In the genomic region with DNA sequence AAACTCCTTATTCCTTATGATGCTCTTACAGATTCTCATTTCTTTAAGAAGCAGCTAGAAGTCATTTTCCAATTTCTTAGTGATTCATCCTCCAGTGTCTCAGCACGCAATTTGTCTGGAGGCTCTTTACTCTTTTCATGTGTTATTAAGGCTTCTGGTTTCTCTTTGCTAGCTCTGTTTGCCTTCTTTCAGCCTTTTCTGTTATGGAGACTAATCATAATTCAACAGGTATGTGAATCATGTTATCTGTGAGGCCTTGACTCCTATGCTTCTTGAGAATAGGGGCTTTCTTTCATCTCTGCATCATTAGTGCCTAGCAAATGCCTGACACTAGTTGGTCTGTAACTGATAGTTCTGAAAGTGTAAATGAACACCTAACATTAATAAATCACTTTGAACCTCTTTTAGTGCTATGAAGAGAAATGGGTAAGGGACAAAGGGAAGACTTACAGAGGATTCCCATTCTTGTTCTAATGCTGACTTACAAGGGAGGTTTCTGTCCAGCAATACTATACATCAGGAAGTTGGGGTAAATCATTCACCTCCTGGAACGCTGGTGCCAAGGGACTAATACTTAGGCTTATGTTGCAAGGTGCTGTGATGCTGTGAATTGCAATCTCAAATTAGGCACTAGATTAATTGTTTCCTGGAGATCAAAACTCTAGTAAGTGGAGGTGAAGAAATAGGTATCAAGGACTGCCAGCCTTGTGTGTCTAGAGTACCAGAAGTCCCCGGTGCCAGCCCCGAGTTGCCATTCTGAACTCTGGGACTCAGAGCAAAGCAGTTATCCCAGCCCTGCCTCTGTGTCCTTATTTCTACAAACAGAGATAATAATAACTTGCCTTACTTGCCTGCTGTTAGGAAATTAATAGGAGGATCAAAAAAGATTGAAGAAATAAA, we compare ENCODE assay signal across 18 cellular contexts.
A peak's percentile ranks its signal among the peaks of the same experiment; 100 is the strongest.
DNase-seq lines count a peak whose midpoint lies in the region; ATAC-seq and TF ChIP-seq lines count a peak whose summit lies in the region.
"Had no signal": no experiment of that assay in that cellular context is flagged by ENCODE, and none has a peak within 500 bp of the region (broad histone marks: within the 10 kb centered on the region; RNA-seq: fewer than 3 reads in every experiment).

No MANE protein-coding gene starts in this region.

- TF ChIP-seq CTCF in epithelial cell of esophagus (IDR thresholded peaks at IDR 0.05; ENCODE audit: insufficient read depth, low read depth, low read length, missing control alignments), result no peak

- intact Hi-C loops in Right ventricle myocardium superior (cut with DNase I), result no loop called here
- intact Hi-C loops in cardiac septum (cut with DNase I), result no loop called here

- DNase-seq in Right ventricle myocardium superior, result no peak
- no peak for DNase-seq in cardiac septum (ENCODE audit: low spot score)
- DNase-seq in epithelial cell of esophagus (ENCODE audit: low read depth), result peak; percentile 44
- DNase-seq in left kidney (ENCODE audit: low read depth, low spot score), result peak; percentile 81
- DNase-seq in NCI-H82 (lab: John Stamatoyannopoulos, UW), result no peak
- DNase-seq: 8988T; EL; KBM-7; NCI-H1092 treated with DMSO at 0.1 percent for 48 hours; NCI-H146; NCI-H2029; NCI-H2227 treated with DMSO at 0.1 percent for 48 hours; NCI-H510A; NK-92 treated with Interleukin-12 subunit alpha and Interleukin-12 subunit beta, amount 100 ng/mL, for 24 hours had no signal

- no peak overlapping the region for H3K4me3 ChIP-seq in epithelial cell of esophagus (ENCODE audit: low read length)

- peak; percentile 36 for ATAC-seq in Right ventricle myocardium superior (ENCODE audit: poor library complexity)
- no peak for ATAC-seq in HG02870 (IDR thresholded peaks at IDR 0.05; ENCODE audit: unreplicated experiment)
- ATAC-seq in HG02678 (IDR thresholded peaks at IDR 0.05; ENCODE audit: unreplicated experiment), result no peak
- ATAC-seq: HCT116, SK-N-SH treated with all-trans-retinoic acid at 6 μM for 48 hours had no signal

Comparison
In these comparisons a context has a peak if more than half of its experiments do, and no peak if none do; other contexts are left out.
1. DNase-seq: peak in epithelial cell of esophagus (single experiment) and left kidney (single experiment); none in Right ventricle myocardium superior (single experiment), cardiac septum (single experiment) and NCI-H82 (single experiment).